ENCODE assay signal across 1 cellular context in the genomic region with DNA sequence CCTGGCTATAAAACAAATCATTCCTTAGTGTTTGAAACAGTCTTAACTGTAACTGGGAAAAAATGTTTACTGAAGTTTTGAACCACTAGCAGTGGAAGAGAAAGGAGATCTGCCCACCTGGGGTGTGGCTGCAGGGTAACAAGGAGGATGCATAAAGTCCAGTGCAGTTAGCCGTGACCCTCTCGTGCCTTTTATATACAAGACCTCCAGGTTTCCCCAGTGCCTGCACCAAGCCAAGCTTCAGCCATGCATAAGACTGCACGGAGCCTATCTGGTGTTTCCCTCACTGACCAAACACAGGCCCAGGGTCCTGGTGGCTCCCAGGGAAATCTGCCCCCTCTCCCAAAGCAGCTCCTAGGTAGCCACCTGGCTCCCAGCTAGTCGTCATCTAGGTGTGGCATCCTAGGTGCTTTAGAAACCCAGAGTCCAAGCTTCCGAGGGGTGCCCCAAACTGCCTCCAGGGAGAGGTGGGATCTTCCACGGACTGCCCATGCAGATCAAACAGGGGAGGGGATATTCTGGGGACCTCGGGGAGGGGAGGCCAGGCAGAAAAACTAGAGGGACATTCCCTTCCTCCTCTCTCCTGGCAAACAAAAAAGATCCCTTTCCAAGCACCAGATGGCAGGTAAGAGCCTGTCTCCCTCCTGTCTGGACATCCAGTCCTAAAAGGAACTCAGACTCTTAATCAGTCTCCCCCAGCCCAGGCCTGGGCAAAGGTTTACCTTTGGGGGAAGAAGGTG.
TF ChIP-seq lines count a peak whose summit lies in the region.

No MANE protein-coding gene starts in this region.

TF ChIP-seq in HepG2, 621 proteins besides CTCF, POLR2A, EP300 and RAD21 (continued from another document):
- TF ChIP-seq, protein P1, sequence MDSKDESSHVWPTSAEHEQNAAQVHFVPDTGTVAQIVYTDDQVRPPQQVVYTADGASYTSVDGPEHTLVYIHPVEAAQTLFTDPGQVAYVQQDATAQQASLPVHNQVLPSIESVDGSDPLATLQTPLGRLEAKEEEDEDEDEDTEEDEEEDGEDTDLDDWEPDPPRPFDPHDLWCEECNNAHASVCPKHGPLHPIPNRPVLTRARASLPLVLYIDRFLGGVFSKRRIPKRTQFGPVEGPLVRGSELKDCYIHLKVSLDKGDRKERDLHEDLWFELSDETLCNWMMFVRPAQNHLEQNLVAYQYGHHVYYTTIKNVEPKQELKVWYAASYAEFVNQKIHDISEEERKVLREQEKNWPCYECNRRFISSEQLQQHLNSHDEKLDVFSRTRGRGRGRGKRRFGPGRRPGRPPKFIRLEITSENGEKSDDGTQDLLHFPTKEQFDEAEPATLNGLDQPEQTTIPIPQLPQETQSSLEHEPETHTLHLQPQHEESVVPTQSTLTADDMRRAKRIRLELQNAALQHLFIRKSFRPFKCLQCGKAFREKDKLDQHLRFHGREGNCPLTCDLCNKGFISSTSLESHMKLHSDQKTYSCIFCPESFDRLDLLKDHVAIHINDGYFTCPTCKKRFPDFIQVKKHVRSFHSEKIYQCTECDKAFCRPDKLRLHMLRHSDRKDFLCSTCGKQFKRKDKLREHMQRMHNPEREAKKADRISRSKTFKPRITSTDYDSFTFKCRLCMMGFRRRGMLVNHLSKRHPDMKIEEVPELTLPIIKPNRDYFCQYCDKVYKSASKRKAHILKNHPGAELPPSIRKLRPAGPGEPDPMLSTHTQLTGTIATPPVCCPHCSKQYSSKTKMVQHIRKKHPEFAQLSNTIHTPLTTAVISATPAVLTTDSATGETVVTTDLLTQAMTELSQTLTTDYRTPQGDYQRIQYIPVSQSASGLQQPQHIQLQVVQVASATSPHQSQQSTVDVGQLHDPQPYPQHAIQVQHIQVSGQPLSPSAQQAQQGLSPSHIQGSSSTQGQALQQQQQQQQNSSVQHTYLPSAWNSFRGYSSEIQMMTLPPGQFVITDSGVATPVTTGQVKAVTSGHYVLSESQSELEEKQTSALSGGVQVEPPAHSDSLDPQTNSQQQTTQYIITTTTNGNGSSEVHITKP (CRISPR knock-in tag; IDR thresholded peaks at IDR 0.05; ENCODE audit: low read depth): no peak
- TF ChIP-seq ARNT2 (CRISPR knock-in tag; IDR thresholded peaks at IDR 0.05; ENCODE audit: low read depth) (no peak), HOXA3 (CRISPR knock-in tag; IDR thresholded peaks at IDR 0.05) (0 out of 2 replicates have a peak, but pooled peaks have one; percentile 18), MAZ (IDR thresholded peaks at IDR 0.05; ENCODE audit: borderline replicate concordance, low read depth, low read length) (no peak), MAZ (CRISPR knock-in tag; IDR thresholded peaks at IDR 0.05; ENCODE audit: low read depth) (0 out of 2 replicates have a peak, but pooled peaks have one; percentile 29), SOX5 (CRISPR knock-in tag; IDR thresholded peaks at IDR 0.05; ENCODE audit: borderline replicate concordance) (0 out of 2 replicates have a peak, but pooled peaks have one; percentile 5), SAP130 (CRISPR knock-in tag; IDR thresholded peaks at IDR 0.05; ENCODE audit: low read depth) (0 out of 2 replicates have a peak, but pooled peaks have one; percentile 11), ATF1 (CRISPR knock-in tag; IDR thresholded peaks at IDR 0.05) (no peak), MBNL3 (CRISPR knock-in tag; conservative IDR thresholded peaks at IDR 0.05) (no peak), KLF12 (CRISPR knock-in tag; IDR thresholded peaks at IDR 0.05; ENCODE audit: borderline replicate concordance) (no peak), HOXA7 (CRISPR knock-in tag; IDR thresholded peaks at IDR 0.05) (no peak), IRX3 (CRISPR knock-in tag; IDR thresholded peaks at IDR 0.05; ENCODE audit: borderline replicate concordance, low read depth) (no peak), KDM2A (CRISPR knock-in tag; IDR thresholded peaks at IDR 0.05; ENCODE audit: borderline replicate concordance, low read depth) (no peak), CHD4 (IDR thresholded peaks at IDR 0.05; ENCODE audit: borderline replicate concordance, low read length) (no peak), SMARCE1 (IDR thresholded peaks at IDR 0.05; ENCODE audit: borderline replicate concordance) (no peak), RFXAP (CRISPR knock-in tag; IDR thresholded peaks at IDR 0.05; ENCODE audit: borderline replicate concordance) (0 out of 2 replicates have a peak, but pooled peaks have one; percentile 39), MXD4 (CRISPR knock-in tag; IDR thresholded peaks at IDR 0.05) (no peak), ZNF329 (CRISPR knock-in tag; IDR thresholded peaks at IDR 0.05; ENCODE audit: low read depth) (no peak), XBP1 (CRISPR knock-in tag; IDR thresholded peaks at IDR 0.05) (no peak), ZNF576 (CRISPR knock-in tag; IDR thresholded peaks at IDR 0.05) (no peak), PLRG1 (conservative IDR thresholded peaks at IDR 0.05) (no peak), ZNF225 (CRISPR knock-in tag; IDR thresholded peaks at IDR 0.05) (no peak), SMAD1 (CRISPR knock-in tag; IDR thresholded peaks at IDR 0.05; ENCODE audit: borderline replicate concordance, low read depth) (no peak), TOE1 (CRISPR knock-in tag; IDR thresholded peaks at IDR 0.05) (no peak), DR1 (CRISPR knock-in tag; IDR thresholded peaks at IDR 0.05) (no peak), HNRNPLL (IDR thresholded peaks at IDR 0.05; ENCODE audit: low read depth, low read length, poor library complexity, severe bottlenecking) (no peak), ZNF142 (CRISPR knock-in tag; IDR thresholded peaks at IDR 0.05) (no peak), ZNF317 (CRISPR knock-in tag; IDR thresholded peaks at IDR 0.05) (0 out of 2 replicates have a peak, but pooled peaks have one; percentile 43), ZNF292 (CRISPR knock-in tag; IDR thresholded peaks at IDR 0.05; ENCODE audit: borderline replicate concordance, low read depth) (no peak), ISL2 (CRISPR knock-in tag; IDR thresholded peaks at IDR 0.05) (no peak), ZNF589 (CRISPR knock-in tag; conservative IDR thresholded peaks at IDR 0.05) (no peak), ZNF230 (CRISPR knock-in tag; IDR thresholded peaks at IDR 0.05) (0 out of 2 replicates have a peak, but pooled peaks have one; percentile 20), MTA3 (CRISPR knock-in tag; IDR thresholded peaks at IDR 0.05) (no peak), RBM22 (optimal IDR thresholded peaks at IDR 0.05; ENCODE audit: low read length) (no peak), ZNF101 (CRISPR knock-in tag; IDR thresholded peaks at IDR 0.05; ENCODE audit: borderline replicate concordance, low read depth) (no peak), AHDC1 (CRISPR knock-in tag; IDR thresholded peaks at IDR 0.05; ENCODE audit: borderline replicate concordance) (no peak), ZNF20 (CRISPR knock-in tag; IDR thresholded peaks at IDR 0.05) (no peak), ZBTB42 (CRISPR knock-in tag; IDR thresholded peaks at IDR 0.05) (no peak), ZFYVE20 (CRISPR knock-in tag; IDR thresholded peaks at IDR 0.05; ENCODE audit: borderline replicate concordance, low read depth) (no peak), SP2 (CRISPR knock-in tag; IDR thresholded peaks at IDR 0.05) (no peak), RFX5 (IDR thresholded peaks at IDR 0.05; ENCODE audit: low read depth, low read length) (no peak)
- TF ChIP-seq, protein P2, sequence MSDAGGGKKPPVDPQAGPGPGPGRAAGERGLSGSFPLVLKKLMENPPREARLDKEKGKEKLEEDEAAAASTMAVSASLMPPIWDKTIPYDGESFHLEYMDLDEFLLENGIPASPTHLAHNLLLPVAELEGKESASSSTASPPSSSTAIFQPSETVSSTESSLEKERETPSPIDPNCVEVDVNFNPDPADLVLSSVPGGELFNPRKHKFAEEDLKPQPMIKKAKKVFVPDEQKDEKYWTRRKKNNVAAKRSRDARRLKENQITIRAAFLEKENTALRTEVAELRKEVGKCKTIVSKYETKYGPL (CRISPR knock-in tag; IDR thresholded peaks at IDR 0.05): no peak
- TF ChIP-seq, protein P3, sequence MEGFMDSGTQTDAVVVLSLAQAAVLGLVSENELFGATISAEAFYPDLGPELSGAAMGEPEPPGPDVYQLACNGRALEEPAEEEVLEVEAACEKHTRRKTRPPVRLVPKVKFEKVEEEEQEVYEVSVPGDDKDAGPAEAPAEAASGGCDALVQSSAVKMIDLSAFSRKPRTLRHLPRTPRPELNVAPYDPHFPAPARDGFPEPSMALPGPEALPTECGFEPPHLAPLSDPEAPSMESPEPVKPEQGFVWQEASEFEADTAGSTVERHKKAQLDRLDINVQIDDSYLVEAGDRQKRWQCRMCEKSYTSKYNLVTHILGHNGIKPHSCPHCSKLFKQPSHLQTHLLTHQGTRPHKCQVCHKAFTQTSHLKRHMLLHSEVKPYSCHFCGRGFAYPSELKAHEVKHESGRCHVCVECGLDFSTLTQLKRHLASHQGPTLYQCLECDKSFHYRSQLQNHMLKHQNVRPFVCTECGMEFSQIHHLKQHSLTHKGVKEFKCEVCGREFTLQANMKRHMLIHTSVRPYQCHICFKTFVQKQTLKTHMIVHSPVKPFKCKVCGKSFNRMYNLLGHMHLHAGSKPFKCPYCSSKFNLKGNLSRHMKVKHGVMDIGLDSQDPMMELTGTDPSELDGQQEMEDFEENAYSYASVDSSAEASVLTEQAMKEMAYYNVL (CRISPR knock-in tag; IDR thresholded peaks at IDR 0.05; ENCODE audit: borderline replicate concordance): 0 out of 2 replicates have a peak, but pooled peaks have one; percentile 25
